In genomic region chr22:29331658-29332300, GRCh38 we compare ENCODE assay signal across 2 cellular contexts.
TF ChIP-seq lines count a peak whose summit lies in the region.

No MANE protein-coding gene starts in this region.

TF ChIP-seq in SK-N-SH, 30 proteins besides CTCF, POLR2A, EP300 and RAD21 (continued from another document):
- TF ChIP-seq REST (IDR thresholded peaks at IDR 0.05; ENCODE audit: low read depth, low read length) (no peak), FOXJ3 (CRISPR knock-in tag; IDR thresholded peaks at IDR 0.05) (no peak), RCOR1 (IDR thresholded peaks at IDR 0.05; ENCODE audit: low read length) (no peak), RXRA (IDR thresholded peaks at IDR 0.05; ENCODE audit: borderline replicate concordance, low read depth) (no peak)

TF ChIP-seq in SK-N-SH treated with all-trans-retinoic acid at 6 μM for 48 hours, 23 proteins besides CTCF, POLR2A, EP300 and RAD21 (continued from another document):
- TF ChIP-seq, protein P1, sequence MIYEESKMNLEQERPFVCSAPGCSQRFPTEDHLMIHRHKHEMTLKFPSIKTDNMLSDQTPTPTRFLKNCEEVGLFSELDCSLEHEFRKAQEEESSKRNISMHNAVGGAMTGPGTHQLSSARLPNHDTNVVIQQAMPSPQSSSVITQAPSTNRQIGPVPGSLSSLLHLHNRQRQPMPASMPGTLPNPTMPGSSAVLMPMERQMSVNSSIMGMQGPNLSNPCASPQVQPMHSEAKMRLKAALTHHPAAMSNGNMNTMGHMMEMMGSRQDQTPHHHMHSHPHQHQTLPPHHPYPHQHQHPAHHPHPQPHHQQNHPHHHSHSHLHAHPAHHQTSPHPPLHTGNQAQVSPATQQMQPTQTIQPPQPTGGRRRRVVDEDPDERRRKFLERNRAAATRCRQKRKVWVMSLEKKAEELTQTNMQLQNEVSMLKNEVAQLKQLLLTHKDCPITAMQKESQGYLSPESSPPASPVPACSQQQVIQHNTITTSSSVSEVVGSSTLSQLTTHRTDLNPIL (CRISPR knock-in tag; IDR thresholded peaks at IDR 0.05; ENCODE audit: low read depth), result no peak
- TF ChIP-seq, protein P2, sequence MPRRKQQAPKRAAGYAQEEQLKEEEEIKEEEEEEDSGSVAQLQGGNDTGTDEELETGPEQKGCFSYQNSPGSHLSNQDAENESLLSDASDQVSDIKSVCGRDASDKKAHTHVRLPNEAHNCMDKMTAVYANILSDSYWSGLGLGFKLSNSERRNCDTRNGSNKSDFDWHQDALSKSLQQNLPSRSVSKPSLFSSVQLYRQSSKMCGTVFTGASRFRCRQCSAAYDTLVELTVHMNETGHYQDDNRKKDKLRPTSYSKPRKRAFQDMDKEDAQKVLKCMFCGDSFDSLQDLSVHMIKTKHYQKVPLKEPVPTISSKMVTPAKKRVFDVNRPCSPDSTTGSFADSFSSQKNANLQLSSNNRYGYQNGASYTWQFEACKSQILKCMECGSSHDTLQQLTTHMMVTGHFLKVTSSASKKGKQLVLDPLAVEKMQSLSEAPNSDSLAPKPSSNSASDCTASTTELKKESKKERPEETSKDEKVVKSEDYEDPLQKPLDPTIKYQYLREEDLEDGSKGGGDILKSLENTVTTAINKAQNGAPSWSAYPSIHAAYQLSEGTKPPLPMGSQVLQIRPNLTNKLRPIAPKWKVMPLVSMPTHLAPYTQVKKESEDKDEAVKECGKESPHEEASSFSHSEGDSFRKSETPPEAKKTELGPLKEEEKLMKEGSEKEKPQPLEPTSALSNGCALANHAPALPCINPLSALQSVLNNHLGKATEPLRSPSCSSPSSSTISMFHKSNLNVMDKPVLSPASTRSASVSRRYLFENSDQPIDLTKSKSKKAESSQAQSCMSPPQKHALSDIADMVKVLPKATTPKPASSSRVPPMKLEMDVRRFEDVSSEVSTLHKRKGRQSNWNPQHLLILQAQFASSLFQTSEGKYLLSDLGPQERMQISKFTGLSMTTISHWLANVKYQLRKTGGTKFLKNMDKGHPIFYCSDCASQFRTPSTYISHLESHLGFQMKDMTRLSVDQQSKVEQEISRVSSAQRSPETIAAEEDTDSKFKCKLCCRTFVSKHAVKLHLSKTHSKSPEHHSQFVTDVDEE (CRISPR knock-in tag; IDR thresholded peaks at IDR 0.05), result no peak
TF ChIP-seq in SK-N-SH treated with all-trans-retinoic acid at 6 μM for 48 hours: peak in this region for 0.
